ENCODE assay signal across 8 cellular contexts in genomic region chr10:113853577-113854018, GRCh38. TPM values are rescaled to one million over a fixed set of nuclear protein-coding genes. Genes with fewer than 3 reads are reported as not detected.
DNase-seq lines count a peak whose midpoint lies in the region; ATAC-seq, FAIRE-seq and TF ChIP-seq lines count a peak whose summit lies in the region.

No MANE protein-coding gene starts in this region.

- H4K8ac ChIP-seq in IMR-90 (ENCODE audit: low read depth in 2 of 2, low read length in 2 of 2): peak overlapping the region; percentile 99

- H3K23ac ChIP-seq in IMR-90 (ENCODE audit: low read depth, low read length): no peak overlapping the region

- H3K4me1 ChIP-seq in IMR-90 (ENCODE audit: control insufficient read depth, insufficient read depth, low read length) (peaks cover 2% of the 10 kb centered on the region; the same call in 1 of the 2 replicates), uterus (no peaks in the 10 kb centered on the region)

- no peak overlapping the region for H3K4ac ChIP-seq in IMR-90 (ENCODE audit: low read depth, low read length)

- H3K9ac ChIP-seq in IMR-90 (ENCODE audit: low read depth, low read length): peak overlapping the region; percentile 98

- H3K56ac ChIP-seq in IMR-90 (ENCODE audit: extremely low read depth, insufficient read depth, low read length): 0 out of 2 replicates have a peak overlapping the region, but pooled peaks have one; percentile 0

- H4K91ac ChIP-seq in IMR-90 (ENCODE audit: insufficient read depth, low read depth, low read length): no peak overlapping the region

- no peak for TF ChIP-seq RAD21 in IMR-90 (IDR thresholded peaks at IDR 0.05; ENCODE audit: low read length)

- H3K4me2 ChIP-seq in IMR-90 (ENCODE audit: low read depth, low read length): peak overlapping the region; percentile 90

- no peak overlapping the region for H2BK120ac ChIP-seq in IMR-90 (ENCODE audit: low read depth, low read length)

- POLR2A ChIA-PET in IMR-90 (lab: Charles Lee; ENCODE audit: unreplicated experiment): no interaction called here

- H3K4me3 ChIP-seq in AG10803 (ENCODE audit: low read length) (peak overlapping the region; percentile 84), IMR-90 (ENCODE audit: insufficient read depth, low read depth, low read length) (peak overlapping the region; percentile 92), bronchial epithelial cell (ENCODE audit: low read depth, low read length) (peak overlapping the region; percentile 93), uterus (peak overlapping the region; percentile 77 to 81)

- dilution Hi-C loops in IMR-90 (cut with HindIII; ENCODE audit: low sequenced_read_pairs, unreplicated experiment): no loop called here

- H3K14ac ChIP-seq in IMR-90 (replicated peaks; ENCODE audit: low read depth, low read length): no peak overlapping the region

- no peak overlapping the region for H2AK9ac ChIP-seq in IMR-90 (replicated peaks; ENCODE audit: low read depth, low read length, poor library complexity)

- no peak for TF ChIP-seq POLR2A in IMR-90 (IDR thresholded peaks at IDR 0.05; ENCODE audit: low read depth, low read length)
- TF ChIP-seq POLR2A in uterus (IDR thresholded peaks at IDR 0.05): no peak

- TF ChIP-seq CTCF in AG10803 (conservative IDR thresholded peaks at IDR 0.05; ENCODE audit: low read length): no peak
- TF ChIP-seq CTCF in IMR-90 (conservative IDR thresholded peaks at IDR 0.05; ENCODE audit: low read depth, low read length): no peak
- TF ChIP-seq CTCF in bronchial epithelial cell (IDR thresholded peaks at IDR 0.05; ENCODE audit: insufficient read depth, low read length, severe bottlenecking): no peak
- no peak for TF ChIP-seq CTCF in uterus (IDR thresholded peaks at IDR 0.05)

- H3K27me3 ChIP-seq in IMR-90 (ENCODE audit: control insufficient read depth, insufficient read depth, low read length) (no peaks in the 10 kb centered on the region), bronchial epithelial cell (ENCODE audit: control insufficient read depth, insufficient read depth, low read length) (no peaks in the 10 kb centered on the region), uterus (no peaks in the 10 kb centered on the region)

- no peak overlapping the region for H2BK5ac ChIP-seq in IMR-90 (ENCODE audit: low read depth, low read length, poor library complexity, severe bottlenecking)

- H2AK5ac ChIP-seq in IMR-90 (ENCODE audit: low read depth, low read length): no peak overlapping the region

- no peak for FAIRE-seq in bronchial epithelial cell (lab: Jason Lieb, UNC)

- H3K36me3 ChIP-seq in IMR-90 (ENCODE audit: control insufficient read depth, insufficient read depth, low read length) (no peaks in the 10 kb centered on the region), bronchial epithelial cell (ENCODE audit: control insufficient read depth, insufficient read depth, low read length) (no peaks in the 10 kb centered on the region), uterus (no peaks in the 10 kb centered on the region)

- no peak overlapping the region for H2BK15ac ChIP-seq in IMR-90 (ENCODE audit: low read depth, low read length)

- H3K18ac ChIP-seq in IMR-90 (ENCODE audit: low read depth, low read length): no peak overlapping the region

- peaks cover 13 to 23% of the 10 kb centered on the region in 2 experiments for H3K79me1 ChIP-seq in IMR-90 (ENCODE audit: low read depth in 1 of 2, low read length in 2 of 2)

- 7% methylated on average over 4 of the region's 10 CpGs; no CpG with 5 or more reads in 1 of the 2 experiments for WGBS in IMR-90 (ENCODE audit: extremely low coverage in 2 of 2, insufficient read length in 1 of 2), 2 experiments

- no TSS peak for BruUV-seq in IMR-90 (replicated peaks; lab: Mats Ljungman, UMichigan)

- H3K27ac ChIP-seq in IMR-90 (ENCODE audit: insufficient read depth, low read length): peak overlapping the region; percentile 91; the same call in 1 of the 2 replicates
- H3K27ac ChIP-seq in uterus: peak overlapping the region; percentile 86 to 93

- H3K9me1 ChIP-seq in IMR-90 (ENCODE audit: insufficient read depth, low read length): no peaks in the 10 kb centered on the region

- CTCF ChIA-PET in IMR-90 (lab: Yijun Ruan, JAX): no interaction called here

- DNase-seq in AG10803 (ENCODE audit: low read depth): no peak
- DNase-seq in IMR-90: peak; percentile 6
- DNase-seq in bronchial epithelial cell (ENCODE audit: low read depth): peak; percentile 4
- peak; percentile 51 for DNase-seq in medulla oblongata (ENCODE audit: extremely low spot score)
- DNase-seq in uterus: no peak
- DNase-seq in SKM-1 treated with dmso at 0.1 percent for 144 hours (lab: John Stamatoyannopoulos, UW; ENCODE audit: unreplicated experiment): no peak
- DNase-seq in NCI-H774 (lab: John Stamatoyannopoulos, UW): no peak

- no peaks in the 10 kb centered on the region for H4K20me1 ChIP-seq in IMR-90 (ENCODE audit: insufficient read depth, low read length)

- H2BK20ac ChIP-seq in IMR-90 (ENCODE audit: low read depth, low read length): no peak overlapping the region

- H4K5ac ChIP-seq in IMR-90 (ENCODE audit: low read depth, low read length): peak overlapping the region; percentile 43

- H3K9me3 ChIP-seq in IMR-90 (ENCODE audit: control insufficient read depth, insufficient read depth, low read length) (no peaks in the 10 kb centered on the region), uterus (no peaks in the 10 kb centered on the region)

- ATAC-seq in IMR-90 (ENCODE audit: low read depth) (no peak), GM19397 (IDR thresholded peaks at IDR 0.05; ENCODE audit: unreplicated experiment) (no peak)

- peak overlapping the region; percentile 100 for H2AFZ ChIP-seq in IMR-90 (replicated peaks; ENCODE audit: low read length, poor library complexity)

- intact Hi-C loops in IMR-90 (cut with micrococcal nuclease) (loop anchor here (1.0 to 2.0 kb wide), 2 partner anchors 54 to 145 kb away; no protein-coding TSS in a partner anchor), uterus (cut with DNase I; ENCODE audit: low total_unique reads) (no loop called here)

- in situ Hi-C loops in IMR-90 (cut with MboI; ENCODE audit: low sequenced_read_pairs): no loop called here

TF ChIP-seq in IMR-90, 13 proteins besides CTCF, POLR2A, EP300 and RAD21:
- no peak for TF ChIP-seq USF2 (IDR thresholded peaks at IDR 0.05; ENCODE audit: low read depth, low read length)
- no peak for TF ChIP-seq FOS (IDR thresholded peaks at IDR 0.05; ENCODE audit: low read depth, low read length)
- TF ChIP-seq CEBPB (IDR thresholded peaks at IDR 0.05; ENCODE audit: low read depth, low read length): no peak
- no peak for TF ChIP-seq CHD1 (IDR thresholded peaks at IDR 0.05; ENCODE audit: low read depth, low read length)
- no peak for TF ChIP-seq BHLHE40 (IDR thresholded peaks at IDR 0.05; ENCODE audit: low read depth, low read length)
- no peak for TF ChIP-seq SMC3 (IDR thresholded peaks at IDR 0.05; ENCODE audit: low read depth, low read length)
- TF ChIP-seq RFX5 (IDR thresholded peaks at IDR 0.05; ENCODE audit: low read depth, low read length): no peak
- no peak for TF ChIP-seq MAFK (IDR thresholded peaks at IDR 0.05; ENCODE audit: low read depth, low read length)
- no peak for TF ChIP-seq ELK1 (IDR thresholded peaks at IDR 0.05; ENCODE audit: borderline replicate concordance, low read depth, low read length)
- TF ChIP-seq MAZ (IDR thresholded peaks at IDR 0.05; ENCODE audit: borderline replicate concordance, low read depth, low read length): no peak

RNA-seq across cellular contexts. Expression of gene DCLRE1A, which starts 0.3 kb away (rescaled TPM):
- total RNA-seq in IMR-90 (2012; rRNA removed): 6.3 and 7.8 TPM in 2 replicates
- 2.6 and 3.1 TPM in 2 replicates for polyA plus RNA-seq in IMR-90 (2012; rRNA removed)
- 0.52 and 0.56 TPM in 2 replicates for polyA plus RNA-seq in IMR-90 (2012; cell fraction: cytosol; rRNA removed)
- 0.28 and 2.4 TPM in 2 replicates for polyA plus RNA-seq in IMR-90 (2012; cell fraction: nucleus; rRNA removed; ENCODE audit: low replicate concordance)
- 6.8 and 9.2 TPM in 2 replicates for total RNA-seq in bronchial epithelial cell
- total RNA-seq in uterus: 10 to 100 TPM in 1 of 4 donors, 1 to 10 TPM in 2, under 1 TPM in 1; 0.26 to 16.1 (median 4.4) TPM

RNA-seq across cellular contexts. Expression of gene NHLRC2, which starts 0.9 kb away (rescaled TPM):
- 11.8 and 15.3 TPM in 2 replicates for total RNA-seq in IMR-90 (2012; rRNA removed)
- 2.3 and 3.0 TPM in 2 replicates for polyA plus RNA-seq in IMR-90 (2012; rRNA removed)
- 0.79 and 0.83 TPM in 2 replicates for polyA plus RNA-seq in IMR-90 (2012; cell fraction: cytosol; rRNA removed)
- 1.2 and 5.1 TPM in 2 replicates for polyA plus RNA-seq in IMR-90 (2012; cell fraction: nucleus; rRNA removed; ENCODE audit: low replicate concordance)
- total RNA-seq in bronchial epithelial cell: 9.5 and 13.4 TPM in 2 replicates
- 10 to 100 TPM in 3 of 4 donors, 1 to 10 TPM in 1; 9.0 to 70.3 (median 37.1) TPM for total RNA-seq in uterus

Comparison
In these comparisons a context has a peak if more than half of its experiments do, and no peak if none do; other contexts are left out.
1. DNase-seq: peak in IMR-90 (single experiment), bronchial epithelial cell (single experiment) and medulla oblongata (single experiment); none in AG10803 (single experiment), uterus (0 of 2), SKM-1 treated with dmso at 0.1 percent for 144 hours (single experiment) and NCI-H774 (single experiment).
2. Peak in every context shown above with its lines, with median percentiles within 50 percentile points of each other: H3K4me3 ChIP-seq.